Comparison of ENCODE assay signal across 19 cellular contexts in genomic region chr14:84250863-84251262, GRCh38.
DNase-seq lines count a peak whose midpoint lies in the region; ATAC-seq and TF ChIP-seq lines count a peak whose summit lies in the region.
"Had no signal": no experiment of that assay in that cellular context is flagged by ENCODE, and none has a peak within 500 bp of the region (broad histone marks: within the 10 kb centered on the region; RNA-seq: fewer than 3 reads in every experiment).

No MANE protein-coding gene starts in this region.

- TF ChIP-seq EP300 in transverse colon (IDR thresholded peaks at IDR 0.05; ENCODE audit: low read depth) = no peak

- intact Hi-C loops in transverse colon (cut with DNase I; ENCODE audit: low total_unique reads) = no loop called here

- no peaks in the 10 kb centered on the region for H3K36me3 Mint-ChIP-seq in endothelial cell (ENCODE audit: low read depth, unreplicated experiment)
- H3K36me3 Mint-ChIP-seq in stimulated activated effector memory CD8-positive, alpha-beta T cell treated with anti-CD3 and anti-CD28 coated beads, Interleukin-12 subunit alpha, Interleukin-12 subunit beta, amount 100 ng/mL, for 72 hours = no peaks in the 10 kb centered on the region
- H3K36me3 Mint-ChIP-seq: CD4-positive, alpha-beta memory T cell had no signal

- no peak overlapping the region for H3K23ac ChIP-seq in trophoblast cell (ENCODE audit: low read length)

- no peak overlapping the region for H3K27ac ChIP-seq in trophoblast cell (ENCODE audit: low read depth, low read length)
- no peak overlapping the region for H3K27ac ChIP-seq in transverse colon
- H3K27ac ChIP-seq: KMS-11 had no signal

- DNase-seq in COR-L47 (lab: John Stamatoyannopoulos, UW) = peak; percentile 5
- peak; percentile 24 for DNase-seq in NCI-H226
- peak; percentile 6 for DNase-seq in endothelial cell (ENCODE audit: low spot score)
- DNase-seq in trophoblast cell = no peak
- DNase-seq in transverse colon = no peak
- no peak for DNase-seq in stimulated activated effector memory CD8-positive, alpha-beta T cell treated with anti-CD3 and anti-CD28 coated beads, Interleukin-12 subunit alpha, Interleukin-12 subunit beta, amount 100 ng/mL, for 72 hours (ENCODE audit: low spot score in 2 of 2)
- DNase-seq: CD4-positive, alpha-beta memory T cell; GF-D8; GOT3; NCI-H1048; NCI-H146; NCI-H2081 treated with DMSO at 0.1 percent for 48 hours; NCI-H345; NCI-H526 treated with DMSO at 0.1 percent for 48 hours; OCI-M1; RPMI8226; SIG-M5 had no signal

- peak overlapping the region; percentile 91 for H3K27ac Mint-ChIP-seq in endothelial cell (ENCODE audit: unreplicated experiment)
- no peak overlapping the region for H3K27ac Mint-ChIP-seq in stimulated activated effector memory CD8-positive, alpha-beta T cell treated with anti-CD3 and anti-CD28 coated beads, Interleukin-12 subunit alpha, Interleukin-12 subunit beta, amount 100 ng/mL, for 72 hours
- H3K27ac Mint-ChIP-seq: CD4-positive, alpha-beta memory T cell had no signal

- H2BK5ac ChIP-seq in trophoblast cell (ENCODE audit: low read depth, low read length, poor library complexity) = no peak overlapping the region

- no peaks in the 10 kb centered on the region for H3K9me3 Mint-ChIP-seq in endothelial cell (ENCODE audit: unreplicated experiment)
- peaks cover 17% of the 10 kb centered on the region for H3K9me3 Mint-ChIP-seq in stimulated activated effector memory CD8-positive, alpha-beta T cell treated with anti-CD3 and anti-CD28 coated beads, Interleukin-12 subunit alpha, Interleukin-12 subunit beta, amount 100 ng/mL, for 72 hours

- no peak overlapping the region for H3K4me3 Mint-ChIP-seq in endothelial cell (ENCODE audit: unreplicated experiment)
- no peak overlapping the region for H3K4me3 Mint-ChIP-seq in stimulated activated effector memory CD8-positive, alpha-beta T cell treated with anti-CD3 and anti-CD28 coated beads, Interleukin-12 subunit alpha, Interleukin-12 subunit beta, amount 100 ng/mL, for 72 hours
- H3K4me3 Mint-ChIP-seq: CD4-positive, alpha-beta memory T cell had no signal

- no peak overlapping the region for H3K9ac ChIP-seq in trophoblast cell (ENCODE audit: low read length)
- H3K9ac ChIP-seq: KMS-11 had no signal

- H4K8ac ChIP-seq in trophoblast cell (ENCODE audit: low read depth, low read length) = no peak overlapping the region

- no peak overlapping the region for H3K4ac ChIP-seq in trophoblast cell (ENCODE audit: low read depth, low read length)

- H3K14ac ChIP-seq in trophoblast cell (ENCODE audit: low read length) = no peak overlapping the region

- no peak overlapping the region for H3K4me2 ChIP-seq in trophoblast cell (ENCODE audit: low read length)
- H3K4me2 ChIP-seq: KMS-11 had no signal

- H3K36me3 ChIP-seq in trophoblast cell (ENCODE audit: control insufficient read depth in 1 of 2, insufficient read depth in 2 of 2, low read length in 2 of 2) (no peaks in the 10 kb centered on the region), transverse colon (no peaks in the 10 kb centered on the region)

- no peaks in the 10 kb centered on the region for H3K27me3 Mint-ChIP-seq in endothelial cell (ENCODE audit: unreplicated experiment)
- H3K27me3 Mint-ChIP-seq: CD4-positive, alpha-beta memory T cell had no signal

- peaks cover 0 to 3% of the 10 kb centered on the region in 2 experiments for H3K4me1 ChIP-seq in trophoblast cell (ENCODE audit: control insufficient read depth in 1 of 2, insufficient read depth in 2 of 2, low read length in 2 of 2)
- no peaks in the 10 kb centered on the region for H3K4me1 ChIP-seq in transverse colon

- H3K79me2 ChIP-seq in trophoblast cell (ENCODE audit: control insufficient read depth, insufficient read depth, low read length, poor library complexity) = no peaks in the 10 kb centered on the region

- peak overlapping the region; percentile 24 for H4K91ac ChIP-seq in trophoblast cell (ENCODE audit: low read depth, low read length)

- peaks cover 43% of the 10 kb centered on the region for H3K4me1 Mint-ChIP-seq in endothelial cell (ENCODE audit: unreplicated experiment)
- no peaks in the 10 kb centered on the region for H3K4me1 Mint-ChIP-seq in stimulated activated effector memory CD8-positive, alpha-beta T cell treated with anti-CD3 and anti-CD28 coated beads, Interleukin-12 subunit alpha, Interleukin-12 subunit beta, amount 100 ng/mL, for 72 hours
- H3K4me1 Mint-ChIP-seq: CD4-positive, alpha-beta memory T cell had no signal

- H2BK120ac ChIP-seq in trophoblast cell (ENCODE audit: insufficient read depth, low read length, poor library complexity) = no peak overlapping the region

- H3K27me3 ChIP-seq in trophoblast cell (ENCODE audit: insufficient read depth, low read length) (no peaks in the 10 kb centered on the region), transverse colon (no peaks in the 10 kb centered on the region)

- no peak overlapping the region for H2AK5ac ChIP-seq in trophoblast cell (ENCODE audit: low read length)

- H3K18ac ChIP-seq in trophoblast cell (ENCODE audit: low read length) = no peak overlapping the region

- H3K9me3 ChIP-seq in trophoblast cell (ENCODE audit: insufficient read depth, low read depth, low read length) (no peaks in the 10 kb centered on the region), transverse colon (peaks cover 0 to 5% of the 10 kb centered on the region in 2 donors)

- no peak for TF ChIP-seq POLR2A in transverse colon (IDR thresholded peaks at IDR 0.05)

- H2BK12ac ChIP-seq in trophoblast cell (ENCODE audit: low read length) = no peak overlapping the region

- TF ChIP-seq CTCF in endothelial cell (IDR thresholded peaks at IDR 0.05; ENCODE audit: unreplicated experiment) (no peak), transverse colon (IDR thresholded peaks at IDR 0.05) (no peak)

- no peak overlapping the region for H4K12ac ChIP-seq in trophoblast cell (ENCODE audit: low read depth, low read length)

- H2AFZ ChIP-seq in trophoblast cell (ENCODE audit: insufficient read depth, low read length, poor library complexity) = no peak overlapping the region

- H3K79me1 ChIP-seq in trophoblast cell (ENCODE audit: low read length) = peaks cover 5% of the 10 kb centered on the region

- in situ Hi-C loops in transverse colon (cut with MboI; ENCODE audit: low pct_ligation_motif_present in 1 of 4, low pct_unique_long_range_greater_than_20kb in 1 of 4, low sequenced_read_pairs in 3 of 4) = no loop called here

- H3K4me3 ChIP-seq in trophoblast cell (ENCODE audit: low read depth, low read length) (no peak overlapping the region), transverse colon (no peak overlapping the region)

- no peak for ATAC-seq in stimulated activated effector memory CD8-positive, alpha-beta T cell treated with anti-CD3 and anti-CD28 coated beads, Interleukin-12 subunit alpha, Interleukin-12 subunit beta, amount 100 ng/mL, for 72 hours
- no peak for ATAC-seq in GM19023 (IDR thresholded peaks at IDR 0.05; ENCODE audit: unreplicated experiment)

- no CpG with 5 or more reads among the region's 1 CpG for WGBS in trophoblast cell (ENCODE audit: extremely low coverage, insufficient coverage, insufficient read length)
- 23 to 31% methylated on average over 1 of the region's 1 CpG for WGBS in transverse colon (ENCODE audit: low coverage in 1 of 2), 2 donors

Comparison
In these comparisons a context has a peak if more than half of its experiments do, and no peak if none do; other contexts are left out.
1. DNase-seq: peak in COR-L47 (single experiment), NCI-H226 (single experiment) and endothelial cell (single experiment); none in trophoblast cell (0 of 2), transverse colon (single experiment) and stimulated activated effector memory CD8-positive, alpha-beta T cell treated with anti-CD3 and anti-CD28 coated beads, Interleukin-12 subunit alpha, Interleukin-12 subunit beta, amount 100 ng/mL, for 72 hours (0 of 2).